In genomic region chr14:103711516-103712431, GRCh38 we compare ENCODE assay signal across 9 cellular contexts. TPM values are rescaled to one million over a fixed set of nuclear protein-coding genes. Genes with fewer than 3 reads are reported as not detected.
DNase-seq lines count a peak whose midpoint lies in the region; ATAC-seq, FAIRE-seq and TF ChIP-seq lines count a peak whose summit lies in the region.
"Had no signal": no experiment of that assay in that cellular context is flagged by ENCODE, and none has a peak within 500 bp of the region (broad histone marks: within the 10 kb centered on the region; RNA-seq: fewer than 3 reads in every experiment).

No MANE protein-coding gene starts in this region.

- H3K9me3 Mint-ChIP-seq in astrocyte (ENCODE audit: unreplicated experiment), result no peaks in the 10 kb centered on the region

- FAIRE-seq in astrocyte (lab: Jason Lieb, UNC), result no peak

- no peaks in the 10 kb centered on the region for H3K9me3 ChIP-seq in astrocyte (ENCODE audit: insufficient read depth, low read depth, low read length)

- H3K36me3 ChIP-seq in astrocyte (ENCODE audit: insufficient read depth, low read length), result no peaks in the 10 kb centered on the region

- H3K4me2 ChIP-seq in astrocyte (ENCODE audit: low read length), result peak overlapping the region; percentile 34

- H3K27me3 Mint-ChIP-seq in astrocyte (ENCODE audit: low read depth, unreplicated experiment), result no peaks in the 10 kb centered on the region

- peaks cover 19% of the 10 kb centered on the region for H3K4me1 ChIP-seq in astrocyte (ENCODE audit: insufficient read depth, low read length)

- H3K4me3 ChIP-seq in astrocyte (ENCODE audit: insufficient read depth, low read depth, low read length), result no peak overlapping the region

- peaks cover 2% of the 10 kb centered on the region for H3K36me3 Mint-ChIP-seq in astrocyte (ENCODE audit: low read depth, unreplicated experiment)

- H2AFZ ChIP-seq in astrocyte (ENCODE audit: low read depth, low read length), result no peak overlapping the region

- H3K27ac Mint-ChIP-seq in astrocyte (ENCODE audit: unreplicated experiment), result no peak overlapping the region

- DNase-seq in NCI-H2029 (lab: John Stamatoyannopoulos, UW) (peak; percentile 19), NCI-H2029 treated with DMSO at 0.1 percent for 48 hours (lab: John Stamatoyannopoulos, UW) (no peak), astrocyte (ENCODE audit: low read depth) (no peak), hypothalamus (lab: John Stamatoyannopoulos, UW) (peak in 32 of 51 donors; percentile 21 to 82 (median 62)), SIG-M5 (lab: John Stamatoyannopoulos, UW) (no peak), NCI-H146 treated with DMSO at 0.1 percent for 48 hours (lab: John Stamatoyannopoulos, UW; ENCODE audit: unreplicated experiment) (no peak)
- DNase-seq: activated effector memory CD4-positive, alpha-beta T cell treated with Interleukin-2 at 50 U/mL for 16 hours had no signal

- ATAC-seq in GM18873 (IDR thresholded peaks at IDR 0.05; ENCODE audit: low FRiP score, unreplicated experiment), result no peak

- H3K9ac ChIP-seq in astrocyte (ENCODE audit: low read length), result peak overlapping the region; percentile 4

- H3K27me3 ChIP-seq in astrocyte (ENCODE audit: insufficient read depth, low read length), result no peaks in the 10 kb centered on the region

- H4K20me1 ChIP-seq in astrocyte (ENCODE audit: insufficient read depth, low read length), result peaks cover 46% of the 10 kb centered on the region

- H3K4me1 Mint-ChIP-seq in astrocyte (ENCODE audit: low read depth, unreplicated experiment), result peaks cover 12% of the 10 kb centered on the region

- H3K79me2 ChIP-seq in astrocyte (ENCODE audit: insufficient read depth, low read length), result peaks cover 35% of the 10 kb centered on the region

- no peak overlapping the region for H3K27ac ChIP-seq in astrocyte (ENCODE audit: low read depth, low read length)
- H3K27ac ChIP-seq in temporal lobe (ENCODE audit: low read depth, low read length), result peak overlapping the region; percentile 36

- H3K4me3 Mint-ChIP-seq in astrocyte (ENCODE audit: unreplicated experiment), result no peak overlapping the region

- no peak for TF ChIP-seq CTCF in astrocyte (IDR thresholded peaks at IDR 0.05; ENCODE audit: insufficient read depth, low read depth, low read length)

RNA-seq across cellular contexts. Expression of gene XRCC3, which starts 3.5 kb away (rescaled TPM):
- total RNA-seq in astrocyte, result 2.3 and 5.2 TPM in 2 replicates
- 5.7 TPM for total RNA-seq in temporal lobe

RNA-seq across cellular contexts. Expression of gene ZFYVE21, which starts 3.8 kb away (rescaled TPM):
- 41.7 and 42.0 TPM in 2 replicates for total RNA-seq in astrocyte
- 29.0 TPM for total RNA-seq in temporal lobe

Comparison
In these comparisons a context has a peak if more than half of its experiments do, and no peak if none do; other contexts are left out.
1. DNase-seq: peak in NCI-H2029 (single experiment) and hypothalamus (32 of 51); none in NCI-H2029 treated with DMSO at 0.1 percent for 48 hours (single experiment), astrocyte (single experiment), SIG-M5 (single experiment) and NCI-H146 treated with DMSO at 0.1 percent for 48 hours (single experiment).